Comparison of ENCODE assay signal across 16 cellular contexts in genomic region chr17:64151016-64151368, GRCh38. TPM values are rescaled to one million over a fixed set of nuclear protein-coding genes. Genes with fewer than 3 reads are reported as not detected.
DNase-seq lines count a peak whose midpoint lies in the region; ATAC-seq, FAIRE-seq and TF ChIP-seq lines count a peak whose summit lies in the region.
"Had no signal": no experiment of that assay in that cellular context is flagged by ENCODE, and none has a peak within 500 bp of the region (broad histone marks: within the 10 kb centered on the region; RNA-seq: fewer than 3 reads in every experiment).

No MANE protein-coding gene starts in this region.

- no peaks in the 10 kb centered on the region for H3K27me3 ChIP-seq in left ventricle myocardium inferior (ENCODE audit: low read depth)
- no peaks in the 10 kb centered on the region for H3K27me3 ChIP-seq in ascending aorta
- H3K27me3 ChIP-seq in neutrophil = no peaks in the 10 kb centered on the region
- H3K27me3 ChIP-seq: MG63 had no signal

- peak overlapping the region; percentile 96 for H3K27ac ChIP-seq in left ventricle myocardium inferior (replicated peaks)
- H3K27ac ChIP-seq in ascending aorta = peak overlapping the region; percentile 20 to 65
- H3K27ac ChIP-seq in neutrophil = peak overlapping the region; percentile 58

- no peak for DNase-seq in left ventricle myocardium inferior
- no peak for DNase-seq in Right ventricle myocardium inferior (ENCODE audit: missing footprints)
- DNase-seq in ascending aorta (ENCODE audit: low spot score in 2 of 2) = no peak
- no peak for DNase-seq in epidermal melanocyte (ENCODE audit: insufficient read length, low spot score)
- DNase-seq in D721Med (ENCODE audit: insufficient read length, low spot score) = no peak
- DNase-seq in dedifferentiated amniotic fluid mesenchymal stem cell (ENCODE audit: extremely low spot score) = no peak
- DNase-seq: CD8-positive, alpha-beta T cell; HFFc6; KG1; NCI-H1105; NCI-H1694 treated with DMSO at 0.1 percent for 48 hours; NCI-H345 had no signal

- H3K9me3 ChIP-seq in left ventricle myocardium inferior (replicated peaks) (no peaks in the 10 kb centered on the region), ascending aorta (no peaks in the 10 kb centered on the region), neutrophil (no peaks in the 10 kb centered on the region)
- H3K9me3 ChIP-seq: MG63 had no signal

- no peak for FAIRE-seq in D721Med (lab: Jason Lieb, UNC)
- FAIRE-seq: H1 had no signal

- ATAC-seq in Right ventricle myocardium inferior = no peak
- ATAC-seq: CD8-positive, alpha-beta T cell had no signal

- intact Hi-C loops in left ventricle myocardium inferior (cut with micrococcal nuclease) = no loop called here
- intact Hi-C loops in Right ventricle myocardium inferior (cut with DNase I) = loop anchor here (5.0 kb wide), 2 partner anchors 36 to 56 kb away; no protein-coding TSS in a partner anchor
- intact Hi-C loops in ascending aorta (cut with DNase I) = no loop called here

- H3K4me3 ChIP-seq in left ventricle myocardium inferior = no peak overlapping the region
- no peak overlapping the region for H3K4me3 ChIP-seq in ascending aorta
- no peak overlapping the region for H3K4me3 ChIP-seq in neutrophil (ENCODE audit: low read depth in 1 of 2, low read length in 1 of 2)
- H3K4me3 ChIP-seq: MG63, PC-9 had no signal

- peaks cover 23% of the 10 kb centered on the region for H3K36me3 ChIP-seq in left ventricle myocardium inferior
- peaks cover 0 to 9% of the 10 kb centered on the region in 2 donors for H3K36me3 ChIP-seq in ascending aorta
- peaks cover 47% of the 10 kb centered on the region for H3K36me3 ChIP-seq in neutrophil

- peaks cover 94% of the 10 kb centered on the region for H3K4me1 ChIP-seq in left ventricle myocardium inferior
- H3K4me1 ChIP-seq in ascending aorta = peaks cover 8 to 38% of the 10 kb centered on the region in 2 donors
- peaks cover 18 to 21% of the 10 kb centered on the region in 2 experiments for H3K4me1 ChIP-seq in neutrophil (ENCODE audit: control insufficient read depth in 1 of 2, insufficient read depth in 1 of 2, low read depth in 1 of 2, low read length in 1 of 2)

- TF ChIP-seq CTCF in left ventricle myocardium inferior (IDR thresholded peaks at IDR 0.05; ENCODE audit: borderline replicate concordance) (no peak), ascending aorta (IDR thresholded peaks at IDR 0.05) (no peak), neutrophil (IDR thresholded peaks at IDR 0.05) (no peak), D721Med (IDR thresholded peaks at IDR 0.05; ENCODE audit: insufficient read depth, missing control alignments) (no peak)

RNA-seq across cellular contexts. Expression of gene ERN1, which starts 21.0 kb away (rescaled TPM):
- total RNA-seq in left ventricle myocardium inferior (9.3 TPM), Right ventricle myocardium inferior (7.1 TPM), ascending aorta (26.5 TPM)

Comparison
In these comparisons a context has a peak if more than half of its experiments do, and no peak if none do; other contexts are left out.
1. H3K27ac ChIP-seq: peak in every context shown above with its lines; median percentile 96 in left ventricle myocardium inferior; 58 in neutrophil; 42 in ascending aorta.